ENCODE assay signal across 8 cellular contexts in the genomic region with DNA sequence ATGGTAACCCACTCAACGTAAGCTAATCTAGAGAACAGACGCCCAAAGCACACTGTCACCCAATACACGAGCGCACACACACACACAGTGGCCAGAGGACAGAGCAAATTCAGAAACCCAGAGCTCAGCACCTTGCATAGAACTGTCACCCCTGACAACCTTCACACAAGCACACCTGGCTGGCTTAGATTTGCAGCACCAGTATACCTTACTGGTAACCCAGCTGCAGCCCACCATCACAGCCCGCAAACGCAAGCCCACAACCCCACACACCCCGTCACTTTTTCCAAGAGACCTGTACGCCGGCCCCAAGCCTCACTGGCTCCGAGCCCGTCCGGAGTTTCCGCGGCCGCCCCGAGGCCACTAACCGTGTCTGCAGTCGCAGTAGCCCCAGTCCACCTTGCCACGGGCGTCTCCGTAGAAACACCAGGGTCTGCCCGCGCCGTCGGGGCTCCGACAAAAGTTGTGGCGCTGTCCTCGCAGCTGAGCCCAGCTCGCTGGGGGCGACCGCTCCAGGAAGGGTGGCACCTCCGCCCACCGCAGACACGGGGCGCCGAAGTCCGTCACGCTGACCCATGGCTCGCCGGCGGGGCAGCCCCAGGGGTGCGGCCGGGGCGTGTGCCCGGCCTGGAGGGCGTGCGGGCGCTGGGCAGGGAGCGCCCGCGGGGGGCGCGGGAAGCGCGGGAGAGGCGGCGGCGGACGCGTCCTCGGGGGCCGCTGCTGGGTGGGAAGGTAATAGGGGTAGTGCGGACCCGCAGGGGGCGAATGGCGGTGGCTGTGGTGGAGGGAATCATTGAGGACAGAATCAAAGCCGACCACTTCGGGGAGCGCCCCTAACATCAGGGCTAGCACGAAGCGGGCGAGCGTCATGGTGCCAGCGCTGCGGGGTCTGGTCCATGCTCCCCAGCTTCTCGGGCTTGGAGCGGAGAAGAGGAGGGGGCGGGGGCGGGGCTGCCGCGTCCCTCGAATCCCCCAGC. TPM values are rescaled to one million over a fixed set of nuclear protein-coding genes. Genes with fewer than 3 reads are reported as not detected.
DNase-seq lines count a peak whose midpoint lies in the region; ATAC-seq and TF ChIP-seq lines count a peak whose summit lies in the region.

No MANE protein-coding gene starts in this region.

- 5% methylated on average over 82 of the region's 82 CpGs for WGBS in liver

- no peaks in the 10 kb centered on the region for H3K36me3 ChIP-seq in ACC112 (ENCODE audit: insufficient read depth, low read length)
- H3K36me3 ChIP-seq in NT2/D1 (ENCODE audit: insufficient read depth, insufficient read length, low read length), result no peaks in the 10 kb centered on the region
- H3K36me3 ChIP-seq in liver (ENCODE audit: control insufficient read depth in 4 of 4, insufficient read depth in 3 of 4, low read depth in 1 of 4, low read length in 3 of 4), result no peaks in the 10 kb centered on the region
- H3K36me3 ChIP-seq in tibial artery, result no peaks in the 10 kb centered on the region

- H3K9ac ChIP-seq in NT2/D1 (ENCODE audit: insufficient read length, low read depth) (peak overlapping the region; percentile 72), liver (ENCODE audit: low read depth in 1 of 2, low read length in 2 of 2) (no peak overlapping the region)

- TF ChIP-seq CTCF in choroid plexus epithelial cell (conservative IDR thresholded peaks at IDR 0.05; ENCODE audit: low read depth, low read length) (no peak), liver (IDR thresholded peaks at IDR 0.05; ENCODE audit: low read depth, low read length, missing input control) (no peak), tibial artery (IDR thresholded peaks at IDR 0.05) (no peak)

- peaks cover 20% of the 10 kb centered on the region for H3K4me1 ChIP-seq in ACC112 (ENCODE audit: control insufficient read depth, insufficient read depth, low read length, unreplicated experiment)
- no peaks in the 10 kb centered on the region for H3K4me1 ChIP-seq in NT2/D1 (ENCODE audit: insufficient read depth, insufficient read length)
- H3K4me1 ChIP-seq in liver (ENCODE audit: control insufficient read depth in 4 of 4, insufficient read depth in 4 of 4, low read length in 3 of 4), result peaks cover 4 to 20% (median 12%) of the 10 kb centered on the region in 4 donors
- peaks cover 0 to 20% (median 17%) of the 10 kb centered on the region in 4 donors for H3K4me1 ChIP-seq in tibial artery

- H3K27ac ChIP-seq in ACC112 (ENCODE audit: low read depth, low read length) (0 out of 2 replicates have a peak overlapping the region, but pooled peaks have one; percentile 41), liver (ENCODE audit: low read depth in 1 of 2, low read length in 2 of 2) (no peak overlapping the region), tibial artery (no peak overlapping the region)

- peaks cover 12% of the 10 kb centered on the region for H3K79me2 ChIP-seq in ACC112 (ENCODE audit: control insufficient read depth, insufficient read depth, low read length, unreplicated experiment)

- peak; percentile 4 for ATAC-seq in GM18861 (IDR thresholded peaks at IDR 0.05; ENCODE audit: unreplicated experiment)
- peak; percentile 15 for ATAC-seq in HG03039 (IDR thresholded peaks at IDR 0.05; ENCODE audit: unreplicated experiment)

- no peaks in the 10 kb centered on the region for H3K27me3 ChIP-seq in ACC112 (ENCODE audit: insufficient read depth, low read length)
- peaks cover 30% of the 10 kb centered on the region for H3K27me3 ChIP-seq in NT2/D1 (ENCODE audit: insufficient read depth, insufficient read length)
- no peaks in the 10 kb centered on the region for H3K27me3 ChIP-seq in liver (ENCODE audit: control insufficient read depth in 4 of 4, insufficient read depth in 4 of 4, low read length in 3 of 4)
- peaks cover 0 to 69% of the 10 kb centered on the region in 2 donors for H3K27me3 ChIP-seq in tibial artery

- H2AFZ ChIP-seq in ACC112 (ENCODE audit: low read length, unreplicated experiment), result peak overlapping the region; percentile 99

- peak overlapping the region; percentile 93 for H3K4me3 ChIP-seq in ACC112 (ENCODE audit: low read depth, low read length)
- H3K4me3 ChIP-seq in NT2/D1 (ENCODE audit: insufficient read length, low read depth), result peak overlapping the region; percentile 62
- H3K4me3 ChIP-seq in choroid plexus epithelial cell (ENCODE audit: low read depth, low read length), result peak overlapping the region; percentile 64
- H3K4me3 ChIP-seq in liver (ENCODE audit: low read depth in 1 of 3, low read length in 3 of 3), result peak overlapping the region in 2 of 3 donors; percentile 42 to 60
- H3K4me3 ChIP-seq in tibial artery, result peak overlapping the region; percentile 31 to 50

- no peak for DNase-seq in NT2/D1 (ENCODE audit: low read depth, low spot score)
- DNase-seq in choroid plexus epithelial cell (ENCODE audit: low read depth), result peak; percentile 41
- no peak for DNase-seq in tibial artery
- no peak for DNase-seq in T-helper 9 cell

- intact Hi-C loops in tibial artery (cut with DNase I; ENCODE audit: low total_unique reads), result no loop called here

- H3K9me3 ChIP-seq in NT2/D1 (ENCODE audit: insufficient read depth, low read length), result no peaks in the 10 kb centered on the region
- H3K9me3 ChIP-seq in liver (ENCODE audit: control insufficient read depth in 4 of 4, low read length in 3 of 4), result no peaks in the 10 kb centered on the region
- no peaks in the 10 kb centered on the region for H3K9me3 ChIP-seq in tibial artery

- TF ChIP-seq RAD21 in liver (IDR thresholded peaks at IDR 0.05), result no peak

TF ChIP-seq in liver, 16 proteins besides CTCF, POLR2A, EP300 and RAD21:
- TF ChIP-seq TAF1 (conservative IDR thresholded peaks at IDR 0.05), result no peak
- TF ChIP-seq RXRA (IDR thresholded peaks at IDR 0.05), result no peak
- TF ChIP-seq, protein P1, sequence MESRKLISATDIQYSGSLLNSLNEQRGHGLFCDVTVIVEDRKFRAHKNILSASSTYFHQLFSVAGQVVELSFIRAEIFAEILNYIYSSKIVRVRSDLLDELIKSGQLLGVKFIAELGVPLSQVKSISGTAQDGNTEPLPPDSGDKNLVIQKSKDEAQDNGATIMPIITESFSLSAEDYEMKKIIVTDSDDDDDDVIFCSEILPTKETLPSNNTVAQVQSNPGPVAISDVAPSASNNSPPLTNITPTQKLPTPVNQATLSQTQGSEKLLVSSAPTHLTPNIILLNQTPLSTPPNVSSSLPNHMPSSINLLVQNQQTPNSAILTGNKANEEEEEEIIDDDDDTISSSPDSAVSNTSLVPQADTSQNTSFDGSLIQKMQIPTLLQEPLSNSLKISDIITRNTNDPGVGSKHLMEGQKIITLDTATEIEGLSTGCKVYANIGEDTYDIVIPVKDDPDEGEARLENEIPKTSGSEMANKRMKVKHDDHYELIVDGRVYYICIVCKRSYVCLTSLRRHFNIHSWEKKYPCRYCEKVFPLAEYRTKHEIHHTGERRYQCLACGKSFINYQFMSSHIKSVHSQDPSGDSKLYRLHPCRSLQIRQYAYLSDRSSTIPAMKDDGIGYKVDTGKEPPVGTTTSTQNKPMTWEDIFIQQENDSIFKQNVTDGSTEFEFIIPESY (IDR thresholded peaks at IDR 0.05), result no peak
- no peak for TF ChIP-seq SP1 (IDR thresholded peaks at IDR 0.05)
- no peak for TF ChIP-seq NR2F2 (IDR thresholded peaks at IDR 0.05)
- no peak for TF ChIP-seq FOXA1 (IDR thresholded peaks at IDR 0.05)
- TF ChIP-seq EGR1 (IDR thresholded peaks at IDR 0.05; ENCODE audit: low read depth in 2 of 2), result no peak
- no peak for TF ChIP-seq HNF4A (conservative IDR thresholded peaks at IDR 0.05)
- TF ChIP-seq FOXA2 (IDR thresholded peaks at IDR 0.05), result no peak
- TF ChIP-seq JUND (IDR thresholded peaks at IDR 0.05), result no peak

RNA-seq across cellular contexts. Expression of gene PRSS12, which starts 0.7 kb away (rescaled TPM):
- under 1 TPM; 0.09 to 0.25 TPM for total RNA-seq in liver
- under 1 TPM; 0.07 to 0.10 TPM for polyA plus RNA-seq in liver

Comparison
In these comparisons a context has a peak if more than half of its experiments do, and no peak if none do; other contexts are left out.
1. H3K4me3 ChIP-seq: peak in every context shown above with its lines; median percentile 93 in ACC112; 64 in choroid plexus epithelial cell; 62 in NT2/D1; 51 in liver; 40 in tibial artery.